Comparison of ENCODE assay signal across 11 cellular contexts in genomic region chr4:82423245-82424054, GRCh38. TPM values are rescaled to one million over a fixed set of nuclear protein-coding genes. Genes with fewer than 3 reads are reported as not detected.
DNase-seq lines count a peak whose midpoint lies in the region; ATAC-seq and TF ChIP-seq lines count a peak whose summit lies in the region.
"Had no signal": no experiment of that assay in that cellular context is flagged by ENCODE, and none has a peak within 500 bp of the region (broad histone marks: within the 10 kb centered on the region; RNA-seq: fewer than 3 reads in every experiment).

No MANE protein-coding gene starts in this region.

- H3K4me1 ChIP-seq in subcutaneous abdominal adipose tissue (ENCODE audit: control insufficient read depth in 5 of 5, insufficient read depth in 5 of 5, low read length in 5 of 5), result peaks cover 5 to 28% (median 23%) of the 10 kb centered on the region in 5 donors

- intact Hi-C loops in activated T-helper 2 cell treated with anti-CD3 and anti-CD28 coated beads, Interferon-gamma antibody, Interleukin-2, Interleukin-4, amounts not matched to agents 10 μg/mL and 5 μg/mL and 100 μg/mL, durations not matched to agents 14 hours and 24 hours and 36 hours (cut with micrococcal nuclease), result no loop called here

- H3K4me3 Mint-ChIP-seq in activated naive CD4-positive, alpha-beta T cell treated with anti-CD3 and anti-CD28 coated beads, Interleukin-2, amount 50 U/mL, for 24 hours, result peak overlapping the region; percentile 65
- H3K4me3 Mint-ChIP-seq in activated T-helper 2 cell treated with anti-CD3 and anti-CD28 coated beads, Interferon-gamma antibody, Interleukin-2, Interleukin-4, amounts not matched to agents 10 μg/mL and 5 μg/mL and 100 μg/mL, durations not matched to agents 14 hours and 24 hours and 36 hours (ENCODE audit: low read depth), result no peak overlapping the region

- peaks cover 60% of the 10 kb centered on the region for H3K4me1 Mint-ChIP-seq in activated naive CD4-positive, alpha-beta T cell treated with anti-CD3 and anti-CD28 coated beads, Interleukin-2, amount 50 U/mL, for 24 hours
- peaks cover 41% of the 10 kb centered on the region for H3K4me1 Mint-ChIP-seq in activated T-helper 2 cell treated with anti-CD3 and anti-CD28 coated beads, Interferon-gamma antibody, Interleukin-2, Interleukin-4, amounts not matched to agents 10 μg/mL and 5 μg/mL and 100 μg/mL, durations not matched to agents 14 hours and 24 hours and 36 hours (ENCODE audit: low read depth)

- peaks cover 44% of the 10 kb centered on the region for H3K36me3 Mint-ChIP-seq in activated naive CD4-positive, alpha-beta T cell treated with anti-CD3 and anti-CD28 coated beads, Interleukin-2, amount 50 U/mL, for 24 hours
- peaks cover 64% of the 10 kb centered on the region for H3K36me3 Mint-ChIP-seq in activated T-helper 2 cell treated with anti-CD3 and anti-CD28 coated beads, Interferon-gamma antibody, Interleukin-2, Interleukin-4, amounts not matched to agents 10 μg/mL and 5 μg/mL and 100 μg/mL, durations not matched to agents 14 hours and 24 hours and 36 hours (ENCODE audit: low read depth)

- TF ChIP-seq CTCF in epithelial cell of esophagus (IDR thresholded peaks at IDR 0.05; ENCODE audit: insufficient read depth, low read depth, low read length, missing control alignments), result no peak

- H3K27ac Mint-ChIP-seq in activated naive CD4-positive, alpha-beta T cell treated with anti-CD3 and anti-CD28 coated beads, Interleukin-2, amount 50 U/mL, for 24 hours, result peak overlapping the region; percentile 94
- H3K27ac Mint-ChIP-seq in activated T-helper 2 cell treated with anti-CD3 and anti-CD28 coated beads, Interferon-gamma antibody, Interleukin-2, Interleukin-4, amounts not matched to agents 10 μg/mL and 5 μg/mL and 100 μg/mL, durations not matched to agents 14 hours and 24 hours and 36 hours, result no peak overlapping the region

- no peak for DNase-seq in activated naive CD4-positive, alpha-beta T cell treated with anti-CD3 and anti-CD28 coated beads, Interleukin-2, amount 50 U/mL, for 16 hours
- DNase-seq in epithelial cell of esophagus (ENCODE audit: low read depth), result peak; percentile 56
- no peak for DNase-seq in activated T-helper 2 cell treated with anti-CD3 and anti-CD28 coated beads, Interferon-gamma antibody, Interleukin-2, Interleukin-4, amounts not matched to agents 10 μg/mL and 5 μg/mL and 100 μg/mL, durations not matched to agents 14 hours and 24 hours and 36 hours (ENCODE audit: low spot score)
- DNase-seq: KG1; NCI-H526; stimulated activated CD4-positive, alpha-beta T cell treated with anti-CD3 and anti-CD28 coated beads, Interleukin-4, amount 100 ng/mL, for 1 hour had no signal

- no peaks in the 10 kb centered on the region for H3K27me3 Mint-ChIP-seq in activated naive CD4-positive, alpha-beta T cell treated with anti-CD3 and anti-CD28 coated beads, Interleukin-2, amount 50 U/mL, for 24 hours
- no peaks in the 10 kb centered on the region for H3K27me3 Mint-ChIP-seq in activated T-helper 2 cell treated with anti-CD3 and anti-CD28 coated beads, Interferon-gamma antibody, Interleukin-2, Interleukin-4, amounts not matched to agents 10 μg/mL and 5 μg/mL and 100 μg/mL, durations not matched to agents 14 hours and 24 hours and 36 hours (ENCODE audit: low read depth)

- H3K9ac ChIP-seq in subcutaneous abdominal adipose tissue (ENCODE audit: low read length in 5 of 5), result no peak overlapping the region

- peak overlapping the region; percentile 64 for H3K27ac ChIP-seq in subcutaneous abdominal adipose tissue (ENCODE audit: low read depth, low read length)

- H3K36me3 ChIP-seq in subcutaneous abdominal adipose tissue (ENCODE audit: control insufficient read depth in 5 of 5, insufficient read depth in 5 of 5, low read length in 5 of 5), result peaks cover 42 to 54% (median 47%) of the 10 kb centered on the region in 5 donors

- H3K9me3 ChIP-seq in subcutaneous abdominal adipose tissue (ENCODE audit: control insufficient read depth in 5 of 5, low read length in 5 of 5), result no peaks in the 10 kb centered on the region

- H3K4me3 ChIP-seq in epithelial cell of esophagus (ENCODE audit: low read length), result no peak overlapping the region
- no peak overlapping the region for H3K4me3 ChIP-seq in subcutaneous abdominal adipose tissue (ENCODE audit: low read depth in 1 of 5, low read length in 5 of 5)

- no peaks in the 10 kb centered on the region for H3K27me3 ChIP-seq in subcutaneous abdominal adipose tissue (ENCODE audit: control insufficient read depth in 5 of 5, insufficient read depth in 4 of 5, low read length in 5 of 5)

- no peak for ATAC-seq in GM21360 (IDR thresholded peaks at IDR 0.05; ENCODE audit: unreplicated experiment)
- no peak for ATAC-seq in HG02798 (IDR thresholded peaks at IDR 0.05; ENCODE audit: poor library complexity, unreplicated experiment)

- H3K9me3 Mint-ChIP-seq in activated naive CD4-positive, alpha-beta T cell treated with anti-CD3 and anti-CD28 coated beads, Interleukin-2, amount 50 U/mL, for 24 hours, result no peaks in the 10 kb centered on the region
- H3K9me3 Mint-ChIP-seq in activated T-helper 2 cell treated with anti-CD3 and anti-CD28 coated beads, Interferon-gamma antibody, Interleukin-2, Interleukin-4, amounts not matched to agents 10 μg/mL and 5 μg/mL and 100 μg/mL, durations not matched to agents 14 hours and 24 hours and 36 hours, result no peaks in the 10 kb centered on the region

TF ChIP-seq in PFSK-1, 5 proteins besides CTCF, POLR2A, EP300 and RAD21:
- TF ChIP-seq FOXP2 (optimal IDR thresholded peaks at IDR 0.05; ENCODE audit: borderline replicate concordance, extremely low read depth, extremely low read length, insufficient read depth) (no peak), REST (IDR thresholded peaks at IDR 0.05; ENCODE audit: insufficient read depth in 1 of 2, low read depth in 2 of 2, low read length in 2 of 2) (no peak), POLR2AphosphoS5 (IDR thresholded peaks at IDR 0.05; ENCODE audit: low read depth, low read length) (peak; percentile 79), TAF1 (IDR thresholded peaks at IDR 0.05; ENCODE audit: borderline replicate concordance, insufficient read depth, low read length) (no peak), SIN3A (IDR thresholded peaks at IDR 0.05; ENCODE audit: borderline replicate concordance, insufficient read depth, low read length) (peak; percentile 15; the same call in 1 of the 2 replicates)
TF ChIP-seq in PFSK-1: peak in this region for 2.

RNA-seq across cellular contexts. Expression of gene HNRNPDL, which starts 6.8 kb away (rescaled TPM):
- 154 TPM for polyA plus RNA-seq in PFSK-1 (2012; ENCODE audit: insufficient read length, low read depth)
- 470 and 486 TPM in 2 replicates for total RNA-seq in activated T-helper 2 cell treated with anti-CD3 and anti-CD28 coated beads, Interferon-gamma antibody, Interleukin-2, Interleukin-4, amounts not matched to agents 10 μg/mL and 5 μg/mL and 100 μg/mL, durations not matched to agents 14 hours and 24 hours and 36 hours

RNA-seq across cellular contexts. Expression of gene ENOPH1, which starts 6.9 kb away (rescaled TPM):
- 44.8 TPM for polyA plus RNA-seq in PFSK-1 (2012; ENCODE audit: insufficient read length, low read depth)
- 64.5 and 65.9 TPM in 2 replicates for total RNA-seq in activated T-helper 2 cell treated with anti-CD3 and anti-CD28 coated beads, Interferon-gamma antibody, Interleukin-2, Interleukin-4, amounts not matched to agents 10 μg/mL and 5 μg/mL and 100 μg/mL, durations not matched to agents 14 hours and 24 hours and 36 hours

RNA-seq across cellular contexts. Expression of gene HNRNPD, which starts 49.7 kb away (rescaled TPM):
- polyA plus RNA-seq in PFSK-1 (2012; ENCODE audit: insufficient read length, low read depth), result 441 TPM
- total RNA-seq in activated T-helper 2 cell treated with anti-CD3 and anti-CD28 coated beads, Interferon-gamma antibody, Interleukin-2, Interleukin-4, amounts not matched to agents 10 μg/mL and 5 μg/mL and 100 μg/mL, durations not matched to agents 14 hours and 24 hours and 36 hours, result 461 and 489 TPM in 2 replicates
